ENCODE assay signal across 1 cellular context in the genomic region with DNA sequence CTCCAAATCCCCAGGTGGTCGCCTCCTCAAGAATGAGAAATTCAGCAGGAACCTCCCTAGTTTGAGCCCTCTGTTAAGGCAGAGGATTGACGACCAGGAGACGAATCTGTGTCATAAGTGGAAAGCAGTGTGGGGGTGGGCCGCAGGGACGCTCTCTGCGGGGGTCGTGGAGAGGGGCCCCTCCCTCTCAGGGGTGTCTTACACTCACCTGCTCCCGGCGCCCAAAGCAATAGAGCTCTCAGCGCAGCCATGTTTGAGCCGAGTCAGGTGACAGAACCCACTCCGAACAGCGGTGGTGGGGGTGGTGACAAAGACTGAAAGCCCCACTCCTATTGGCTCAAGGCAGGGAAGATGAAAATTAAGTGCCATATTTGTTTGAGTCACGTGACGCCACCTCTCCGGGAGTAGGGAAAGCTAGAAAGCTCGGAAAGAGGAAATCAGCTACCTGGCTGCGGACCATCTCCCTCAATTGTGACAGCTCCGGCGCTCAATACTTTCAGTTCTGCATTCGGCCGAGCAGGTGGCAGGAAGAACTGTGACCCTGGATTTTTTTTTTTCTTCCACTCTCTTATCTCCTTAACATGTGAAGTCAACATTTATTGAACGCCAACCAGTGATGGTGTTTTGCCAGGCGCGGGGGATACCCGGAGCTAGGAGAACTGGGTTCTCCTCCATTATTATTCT.
A peak's percentile ranks its signal among the peaks of the same experiment; 100 is the strongest.
TF ChIP-seq lines count a peak whose summit lies in the region.

A gene (minus strand): TSS at position 265 of the 684 bp plus-strand sequence. CDS start 627 bp downstream, outside the sequence.

TF ChIP-seq in HepG2, 621 proteins besides CTCF, POLR2A, EP300 and RAD21 (continued from another document and continues in another):
- TF ChIP-seq SIN3A (IDR thresholded peaks at IDR 0.05; ENCODE audit: borderline replicate concordance, low read depth, low read length) = peak; percentile 90
- TF ChIP-seq HNF4A (CRISPR knock-in tag; IDR thresholded peaks at IDR 0.05) = 0 out of 2 replicates have a peak, but pooled peaks have one; percentile 16
- TF ChIP-seq, protein P1, sequence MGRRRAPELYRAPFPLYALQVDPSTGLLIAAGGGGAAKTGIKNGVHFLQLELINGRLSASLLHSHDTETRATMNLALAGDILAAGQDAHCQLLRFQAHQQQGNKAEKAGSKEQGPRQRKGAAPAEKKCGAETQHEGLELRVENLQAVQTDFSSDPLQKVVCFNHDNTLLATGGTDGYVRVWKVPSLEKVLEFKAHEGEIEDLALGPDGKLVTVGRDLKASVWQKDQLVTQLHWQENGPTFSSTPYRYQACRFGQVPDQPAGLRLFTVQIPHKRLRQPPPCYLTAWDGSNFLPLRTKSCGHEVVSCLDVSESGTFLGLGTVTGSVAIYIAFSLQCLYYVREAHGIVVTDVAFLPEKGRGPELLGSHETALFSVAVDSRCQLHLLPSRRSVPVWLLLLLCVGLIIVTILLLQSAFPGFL (CRISPR knock-in tag; IDR thresholded peaks at IDR 0.05) = no peak
- no peak for TF ChIP-seq EED (CRISPR knock-in tag; IDR thresholded peaks at IDR 0.05)
- no peak for TF ChIP-seq ZNF816 (CRISPR knock-in tag; IDR thresholded peaks at IDR 0.05; ENCODE audit: borderline replicate concordance)
- TF ChIP-seq ZNF724P (CRISPR knock-in tag; IDR thresholded peaks at IDR 0.05; ENCODE audit: borderline replicate concordance) = peak; percentile 41; the same call in 1 of the 2 replicates
- no peak for TF ChIP-seq KDM3A (CRISPR knock-in tag; IDR thresholded peaks at IDR 0.05; ENCODE audit: low read depth)
- TF ChIP-seq ZNF879 (CRISPR knock-in tag; IDR thresholded peaks at IDR 0.05) = no peak
- no peak for TF ChIP-seq SCMH1 (CRISPR knock-in tag; IDR thresholded peaks at IDR 0.05; ENCODE audit: borderline replicate concordance)
- peak; percentile 42; the same call in 1 of the 2 replicates for TF ChIP-seq TBX3 (IDR thresholded peaks at IDR 0.05; ENCODE audit: borderline replicate concordance)
- no peak for TF ChIP-seq FOXP1 (IDR thresholded peaks at IDR 0.05)
- TF ChIP-seq FOXP1 (CRISPR knock-in tag; IDR thresholded peaks at IDR 0.05) = no peak
- no peak for TF ChIP-seq SYNCRIP (IDR thresholded peaks at IDR 0.05; ENCODE audit: insufficient read depth, low read depth, low read length)
- TF ChIP-seq FOXA1 (IDR thresholded peaks at IDR 0.05) = no peak
- TF ChIP-seq FOXA1 (CRISPR knock-in tag; IDR thresholded peaks at IDR 0.05) = peak; percentile 31; the same call in 1 of the 2 replicates
- TF ChIP-seq, protein P2, sequence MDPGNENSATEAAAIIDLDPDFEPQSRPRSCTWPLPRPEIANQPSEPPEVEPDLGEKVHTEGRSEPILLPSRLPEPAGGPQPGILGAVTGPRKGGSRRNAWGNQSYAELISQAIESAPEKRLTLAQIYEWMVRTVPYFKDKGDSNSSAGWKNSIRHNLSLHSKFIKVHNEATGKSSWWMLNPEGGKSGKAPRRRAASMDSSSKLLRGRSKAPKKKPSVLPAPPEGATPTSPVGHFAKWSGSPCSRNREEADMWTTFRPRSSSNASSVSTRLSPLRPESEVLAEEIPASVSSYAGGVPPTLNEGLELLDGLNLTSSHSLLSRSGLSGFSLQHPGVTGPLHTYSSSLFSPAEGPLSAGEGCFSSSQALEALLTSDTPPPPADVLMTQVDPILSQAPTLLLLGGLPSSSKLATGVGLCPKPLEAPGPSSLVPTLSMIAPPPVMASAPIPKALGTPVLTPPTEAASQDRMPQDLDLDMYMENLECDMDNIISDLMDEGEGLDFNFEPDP (CRISPR knock-in tag; conservative IDR thresholded peaks at IDR 0.05) = no peak
- TF ChIP-seq MXD4 (CRISPR knock-in tag; IDR thresholded peaks at IDR 0.05) = 0 out of 2 replicates have a peak, but pooled peaks have one; percentile 43
- TF ChIP-seq, protein P3, sequence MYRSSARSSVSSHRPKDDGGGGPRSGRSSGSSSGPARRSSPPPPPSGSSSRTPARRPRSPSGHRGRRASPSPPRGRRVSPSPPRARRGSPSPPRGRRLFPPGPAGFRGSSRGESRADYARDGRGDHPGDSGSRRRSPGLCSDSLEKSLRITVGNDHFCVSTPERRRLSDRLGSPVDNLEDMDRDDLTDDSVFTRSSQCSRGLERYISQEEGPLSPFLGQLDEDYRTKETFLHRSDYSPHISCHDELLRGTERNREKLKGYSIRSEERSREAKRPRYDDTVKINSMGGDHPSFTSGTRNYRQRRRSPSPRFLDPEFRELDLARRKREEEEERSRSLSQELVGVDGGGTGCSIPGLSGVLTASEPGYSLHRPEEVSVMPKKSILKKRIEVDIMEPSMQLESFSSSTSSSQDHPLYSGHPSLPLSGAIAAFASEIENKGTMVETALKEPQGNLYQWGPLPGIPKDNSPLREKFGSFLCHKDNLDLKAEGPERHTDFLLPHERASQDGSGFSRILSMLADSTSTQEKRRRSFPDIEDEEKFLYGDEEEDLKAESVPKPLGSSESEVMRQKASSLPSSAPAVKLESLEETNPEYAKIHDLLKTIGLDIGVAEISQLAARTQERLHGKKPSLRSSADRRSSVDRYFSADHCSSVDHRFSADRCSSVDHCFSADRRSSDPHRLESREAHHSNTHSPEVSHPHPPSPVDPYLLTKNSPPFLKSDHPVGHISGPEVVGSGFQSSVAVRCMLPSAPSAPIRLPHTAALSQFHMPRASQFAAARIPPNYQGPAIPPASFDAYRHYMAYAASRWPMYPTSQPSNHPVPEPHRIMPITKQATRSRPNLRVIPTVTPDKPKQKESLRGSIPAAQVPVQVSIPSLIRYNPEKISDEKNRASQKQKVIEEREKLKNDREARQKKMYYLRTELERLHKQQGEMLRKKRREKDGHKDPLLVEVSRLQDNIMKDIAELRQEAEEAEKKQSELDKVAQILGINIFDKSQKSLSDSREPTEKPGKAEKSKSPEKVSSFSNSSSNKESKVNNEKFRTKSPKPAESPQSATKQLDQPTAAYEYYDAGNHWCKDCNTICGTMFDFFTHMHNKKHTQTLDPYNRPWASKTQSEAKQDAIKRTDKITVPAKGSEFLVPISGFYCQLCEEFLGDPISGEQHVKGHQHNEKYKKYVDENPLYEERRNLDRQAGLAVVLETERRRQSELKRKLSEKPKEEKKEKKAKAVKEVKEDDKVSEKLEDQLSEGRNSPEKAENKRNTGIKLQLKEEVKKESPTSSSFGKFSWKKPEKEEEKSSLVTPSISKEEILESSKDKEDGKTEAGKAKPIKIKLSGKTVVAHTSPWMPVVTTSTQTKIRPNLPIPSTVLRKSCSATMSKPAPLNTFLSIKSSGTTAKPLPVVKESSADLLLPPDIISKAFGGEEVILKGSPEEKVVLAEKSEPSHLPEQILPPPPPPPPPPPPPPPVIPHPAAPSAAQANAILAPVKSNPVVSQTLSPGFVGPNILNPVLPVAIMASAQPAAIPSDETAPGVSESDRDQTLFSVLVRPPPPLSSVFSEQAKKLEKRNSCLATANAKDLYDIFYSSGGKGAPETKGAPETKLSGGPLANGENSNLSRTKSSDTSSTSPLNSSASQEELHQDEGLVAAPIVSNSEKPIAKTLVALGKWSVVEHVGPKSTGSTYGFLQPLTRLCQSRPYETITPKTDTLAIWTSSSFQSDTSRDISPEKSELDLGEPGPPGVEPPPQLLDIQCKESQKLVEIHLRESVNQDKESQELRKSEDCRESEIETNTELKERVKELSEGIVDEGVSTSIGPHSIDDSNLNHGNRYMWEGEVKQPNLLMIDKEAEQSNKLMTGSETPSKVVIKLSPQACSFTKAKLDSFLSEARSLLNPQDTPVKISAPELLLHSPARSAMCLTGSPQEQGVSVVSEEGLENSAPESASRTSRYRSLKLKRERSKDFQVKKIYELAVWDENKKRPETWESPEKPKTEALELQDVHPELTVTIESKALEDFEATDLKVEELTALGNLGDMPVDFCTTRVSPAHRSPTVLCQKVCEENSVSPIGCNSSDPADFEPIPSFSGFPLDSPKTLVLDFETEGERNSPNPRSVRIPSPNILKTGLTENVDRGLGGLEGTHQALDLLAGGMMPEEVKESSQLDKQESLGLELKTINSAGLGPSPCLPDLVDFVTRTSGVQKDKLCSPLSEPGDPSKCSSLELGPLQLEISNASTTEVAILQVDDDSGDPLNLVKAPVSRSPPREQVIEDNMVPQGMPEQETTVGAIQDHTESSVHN (CRISPR knock-in tag; IDR thresholded peaks at IDR 0.05) = no peak
- no peak for TF ChIP-seq FOXJ3 (CRISPR knock-in tag; IDR thresholded peaks at IDR 0.05; ENCODE audit: borderline replicate concordance)
- TF ChIP-seq ZBTB7B (CRISPR knock-in tag; IDR thresholded peaks at IDR 0.05) = no peak
- TF ChIP-seq ZNF567 (CRISPR knock-in tag; IDR thresholded peaks at IDR 0.05; ENCODE audit: borderline replicate concordance) = no peak
- TF ChIP-seq, protein P4, sequence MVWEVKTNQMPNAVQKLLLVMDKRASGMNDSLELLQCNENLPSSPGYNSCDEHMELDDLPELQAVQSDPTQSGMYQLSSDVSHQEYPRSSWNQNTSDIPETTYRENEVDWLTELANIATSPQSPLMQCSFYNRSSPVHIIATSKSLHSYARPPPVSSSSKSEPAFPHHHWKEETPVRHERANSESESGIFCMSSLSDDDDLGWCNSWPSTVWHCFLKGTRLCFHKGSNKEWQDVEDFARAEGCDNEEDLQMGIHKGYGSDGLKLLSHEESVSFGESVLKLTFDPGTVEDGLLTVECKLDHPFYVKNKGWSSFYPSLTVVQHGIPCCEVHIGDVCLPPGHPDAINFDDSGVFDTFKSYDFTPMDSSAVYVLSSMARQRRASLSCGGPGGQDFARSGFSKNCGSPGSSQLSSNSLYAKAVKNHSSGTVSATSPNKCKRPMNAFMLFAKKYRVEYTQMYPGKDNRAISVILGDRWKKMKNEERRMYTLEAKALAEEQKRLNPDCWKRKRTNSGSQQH (CRISPR knock-in tag; IDR thresholded peaks at IDR 0.05; ENCODE audit: low read depth) = peak; percentile 82
- TF ChIP-seq ZNF296 (CRISPR knock-in tag; conservative IDR thresholded peaks at IDR 0.05) = no peak
- no peak for TF ChIP-seq ZNF101 (CRISPR knock-in tag; IDR thresholded peaks at IDR 0.05; ENCODE audit: borderline replicate concordance, low read depth)
- TF ChIP-seq ZNF441 (CRISPR knock-in tag; IDR thresholded peaks at IDR 0.05; ENCODE audit: borderline replicate concordance) = no peak
- TF ChIP-seq JUN (CRISPR knock-in tag; IDR thresholded peaks at IDR 0.05) = no peak
- 0 out of 2 replicates have a peak, but pooled peaks have one; percentile 38 for TF ChIP-seq NR2C2 (CRISPR knock-in tag; IDR thresholded peaks at IDR 0.05; ENCODE audit: borderline replicate concordance)
- no peak for TF ChIP-seq RCOR2 (CRISPR knock-in tag; IDR thresholded peaks at IDR 0.05)
- no peak for TF ChIP-seq ZKSCAN1 (IDR thresholded peaks at IDR 0.05; ENCODE audit: low read length)
- no peak for TF ChIP-seq IRX3 (CRISPR knock-in tag; IDR thresholded peaks at IDR 0.05; ENCODE audit: borderline replicate concordance, low read depth)
- TF ChIP-seq BORCS8-MEF2B (CRISPR knock-in tag; IDR thresholded peaks at IDR 0.05) = 0 out of 2 replicates have a peak, but pooled peaks have one; percentile 30
- TF ChIP-seq ZNF24 (IDR thresholded peaks at IDR 0.05) = no peak
- no peak for TF ChIP-seq ZBTB7A (CRISPR knock-in tag; IDR thresholded peaks at IDR 0.05)
- TF ChIP-seq PHB2 (IDR thresholded peaks at IDR 0.05; ENCODE audit: partially characterized antibody) = no peak
- TF ChIP-seq, protein P5, sequence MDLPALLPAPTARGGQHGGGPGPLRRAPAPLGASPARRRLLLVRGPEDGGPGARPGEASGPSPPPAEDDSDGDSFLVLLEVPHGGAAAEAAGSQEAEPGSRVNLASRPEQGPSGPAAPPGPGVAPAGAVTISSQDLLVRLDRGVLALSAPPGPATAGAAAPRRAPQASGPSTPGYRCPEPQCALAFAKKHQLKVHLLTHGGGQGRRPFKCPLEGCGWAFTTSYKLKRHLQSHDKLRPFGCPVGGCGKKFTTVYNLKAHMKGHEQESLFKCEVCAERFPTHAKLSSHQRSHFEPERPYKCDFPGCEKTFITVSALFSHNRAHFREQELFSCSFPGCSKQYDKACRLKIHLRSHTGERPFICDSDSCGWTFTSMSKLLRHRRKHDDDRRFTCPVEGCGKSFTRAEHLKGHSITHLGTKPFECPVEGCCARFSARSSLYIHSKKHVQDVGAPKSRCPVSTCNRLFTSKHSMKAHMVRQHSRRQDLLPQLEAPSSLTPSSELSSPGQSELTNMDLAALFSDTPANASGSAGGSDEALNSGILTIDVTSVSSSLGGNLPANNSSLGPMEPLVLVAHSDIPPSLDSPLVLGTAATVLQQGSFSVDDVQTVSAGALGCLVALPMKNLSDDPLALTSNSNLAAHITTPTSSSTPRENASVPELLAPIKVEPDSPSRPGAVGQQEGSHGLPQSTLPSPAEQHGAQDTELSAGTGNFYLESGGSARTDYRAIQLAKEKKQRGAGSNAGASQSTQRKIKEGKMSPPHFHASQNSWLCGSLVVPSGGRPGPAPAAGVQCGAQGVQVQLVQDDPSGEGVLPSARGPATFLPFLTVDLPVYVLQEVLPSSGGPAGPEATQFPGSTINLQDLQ (CRISPR knock-in tag; IDR thresholded peaks at IDR 0.05) = no peak
- no peak for TF ChIP-seq ZNF607 (CRISPR knock-in tag; IDR thresholded peaks at IDR 0.05; ENCODE audit: borderline replicate concordance)
- no peak for TF ChIP-seq TCF12 (IDR thresholded peaks at IDR 0.05)
- no peak for TF ChIP-seq TCF12 (CRISPR knock-in tag; IDR thresholded peaks at IDR 0.05)
- TF ChIP-seq XRCC5 (optimal IDR thresholded peaks at IDR 0.05; ENCODE audit: low read length) = peak; percentile 64
- TF ChIP-seq, protein P6, sequence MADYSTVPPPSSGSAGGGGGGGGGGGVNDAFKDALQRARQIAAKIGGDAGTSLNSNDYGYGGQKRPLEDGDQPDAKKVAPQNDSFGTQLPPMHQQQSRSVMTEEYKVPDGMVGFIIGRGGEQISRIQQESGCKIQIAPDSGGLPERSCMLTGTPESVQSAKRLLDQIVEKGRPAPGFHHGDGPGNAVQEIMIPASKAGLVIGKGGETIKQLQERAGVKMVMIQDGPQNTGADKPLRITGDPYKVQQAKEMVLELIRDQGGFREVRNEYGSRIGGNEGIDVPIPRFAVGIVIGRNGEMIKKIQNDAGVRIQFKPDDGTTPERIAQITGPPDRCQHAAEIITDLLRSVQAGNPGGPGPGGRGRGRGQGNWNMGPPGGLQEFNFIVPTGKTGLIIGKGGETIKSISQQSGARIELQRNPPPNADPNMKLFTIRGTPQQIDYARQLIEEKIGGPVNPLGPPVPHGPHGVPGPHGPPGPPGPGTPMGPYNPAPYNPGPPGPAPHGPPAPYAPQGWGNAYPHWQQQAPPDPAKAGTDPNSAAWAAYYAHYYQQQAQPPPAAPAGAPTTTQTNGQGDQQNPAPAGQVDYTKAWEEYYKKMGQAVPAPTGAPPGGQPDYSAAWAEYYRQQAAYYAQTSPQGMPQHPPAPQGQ (CRISPR knock-in tag; IDR thresholded peaks at IDR 0.05; ENCODE audit: borderline replicate concordance) = no peak
- no peak for TF ChIP-seq ZNF766 (CRISPR knock-in tag; IDR thresholded peaks at IDR 0.05; ENCODE audit: borderline replicate concordance)
- TF ChIP-seq ZNF337 (CRISPR knock-in tag; IDR thresholded peaks at IDR 0.05; ENCODE audit: borderline replicate concordance, low read depth) = no peak
- no peak for TF ChIP-seq CEBPB (IDR thresholded peaks at IDR 0.05; ENCODE audit: borderline replicate concordance, low read depth, low read length)
- TF ChIP-seq ZNF3 (CRISPR knock-in tag; IDR thresholded peaks at IDR 0.05) = no peak
- TF ChIP-seq SNRNP70 (IDR thresholded peaks at IDR 0.05; ENCODE audit: low read depth, low read length) = no peak
